ENCODE assay signal across 10 cellular contexts in the genomic region with DNA sequence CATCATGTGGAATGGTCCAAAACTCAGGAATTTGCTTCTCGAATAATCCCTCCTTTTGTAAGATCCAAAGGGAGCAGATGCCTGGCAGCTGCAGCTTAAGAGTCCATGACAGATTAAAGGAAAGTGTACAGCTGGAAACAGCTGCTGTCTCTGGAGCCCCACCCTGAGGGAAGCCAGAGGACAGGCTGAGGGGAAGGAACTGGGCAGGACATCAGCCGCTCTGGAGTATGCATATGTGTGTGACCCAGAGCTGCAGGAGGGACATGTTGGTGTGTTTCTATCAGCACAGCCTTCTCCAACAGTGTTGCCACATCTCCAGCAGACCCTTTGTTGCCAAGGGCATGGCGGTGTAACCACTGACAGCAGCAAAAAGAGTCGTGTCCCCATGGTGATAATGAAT. TPM values are rescaled to one million over a fixed set of nuclear protein-coding genes. Genes with fewer than 3 reads are reported as not detected.
DNase-seq lines count a peak whose midpoint lies in the region.
"Had no signal": no experiment of that assay in that cellular context is flagged by ENCODE, and none has a peak within 500 bp of the region (broad histone marks: within the 10 kb centered on the region; RNA-seq: fewer than 3 reads in every experiment).

No MANE protein-coding gene starts in this region.

- peak overlapping the region; percentile 75 for H3K27ac ChIP-seq in caudate nucleus (ENCODE audit: low read depth, low read length)
- H3K27ac ChIP-seq in substantia nigra (ENCODE audit: low read depth, low read length, poor library complexity, severe bottlenecking), result peak overlapping the region; percentile 10

- DNase-seq in M059J (ENCODE audit: low read depth) (peak; percentile 4), caudate nucleus (lab: John Stamatoyannopoulos, UW) (no peak), left kidney (ENCODE audit: low read depth, low spot score) (peak; percentile 84), substantia nigra (lab: John Stamatoyannopoulos, UW) (peak in 1 of 49 donors; percentile 12), T1000 (lab: John Stamatoyannopoulos, UW) (no peak), NCI-H187 treated with DMSO at 0.1 percent for 48 hours (lab: John Stamatoyannopoulos, UW) (no peak)
- DNase-seq in activated T-cell treated with anti-CD3 and anti-CD28 coated beads, Interleukin-2, amount 50 U/mL, for 48 hours, result no peak
- DNase-seq: activated CD8-positive, alpha-beta memory T cell treated with anti-CD3 and anti-CD28 coated beads, Interleukin-2, amount 50 U/mL, for 4 hours; GF-D8; stimulated activated naive CD4-positive, alpha-beta T cell had no signal

RNA-seq across cellular contexts. Expression of gene CYB561, which starts 46.2 kb away (rescaled TPM):
- 34.2 and 36.1 TPM in 2 replicates for total RNA-seq in M059J (2014; rRNA removed; shearing (Covaris generic))

Comparison
In these comparisons a context has a peak if more than half of its experiments do, and no peak if none do; other contexts are left out.
1. DNase-seq: peak in M059J (single experiment) and left kidney (single experiment); none in caudate nucleus (0 of 61), T1000 (single experiment), NCI-H187 treated with DMSO at 0.1 percent for 48 hours (single experiment) and activated T-cell treated with anti-CD3 and anti-CD28 coated beads, Interleukin-2, amount 50 U/mL, for 48 hours (0 of 2).